In genomic region chr15:92922405-92923002, GRCh38 we compare ENCODE assay signal across 8 cellular contexts. TPM values are rescaled to one million over a fixed set of nuclear protein-coding genes. Genes with fewer than 3 reads are reported as not detected.
A peak's percentile ranks its signal among the peaks of the same experiment; 100 is the strongest.
DNase-seq lines count a peak whose midpoint lies in the region; ATAC-seq and TF ChIP-seq lines count a peak whose summit lies in the region.

No MANE protein-coding gene starts in this region.

- DNase-seq in dorsolateral prefrontal cortex: no peak
- no peak for DNase-seq in cerebellar nuclear complex (lab: John Stamatoyannopoulos, UW)
- DNase-seq in epidermal melanocyte (ENCODE audit: insufficient read length, low spot score): no peak
- DNase-seq in NK-92 (lab: John Stamatoyannopoulos, UW; ENCODE audit: unreplicated experiment): no peak

- peak; percentile 51 for ATAC-seq in GM18873 (IDR thresholded peaks at IDR 0.05; ENCODE audit: low FRiP score, unreplicated experiment)
- peak; percentile 37 for ATAC-seq in HG02973 (IDR thresholded peaks at IDR 0.05; ENCODE audit: unreplicated experiment)
- ATAC-seq in GM19395 (IDR thresholded peaks at IDR 0.05; ENCODE audit: unreplicated experiment): no peak

- peaks cover 0 to 19% (median 14%) of the 10 kb centered on the region in 3 donors for H3K36me3 ChIP-seq in skeletal muscle tissue (ENCODE audit: control insufficient read depth in 3 of 3, insufficient read depth in 3 of 3, low read length in 3 of 3)

- H3K4me3 ChIP-seq in dorsolateral prefrontal cortex (no peak overlapping the region), skeletal muscle tissue (ENCODE audit: low read length in 3 of 3) (no peak overlapping the region)

- H3K9ac ChIP-seq in skeletal muscle tissue (ENCODE audit: low read depth in 1 of 3, low read length in 3 of 3): no peak overlapping the region

- no peaks in the 10 kb centered on the region for H3K27me3 ChIP-seq in dorsolateral prefrontal cortex
- H3K27me3 ChIP-seq in skeletal muscle tissue (ENCODE audit: control insufficient read depth in 3 of 3, insufficient read depth in 3 of 3, low read length in 3 of 3): no peaks in the 10 kb centered on the region

- no peak for TF ChIP-seq CTCF in dorsolateral prefrontal cortex (IDR thresholded peaks at IDR 0.05 in 54 of 56, conservative IDR thresholded peaks at IDR 0.05 in 2 of 56; ENCODE audit: low read depth in 1 of 56, partially characterized antibody in 56 of 56)

- no peaks in the 10 kb centered on the region for H3K9me3 ChIP-seq in skeletal muscle tissue (ENCODE audit: control insufficient read depth in 3 of 3, low read length in 3 of 3)

- H3K4me1 ChIP-seq in skeletal muscle tissue (ENCODE audit: control insufficient read depth in 3 of 3, insufficient read depth in 3 of 3, low read length in 3 of 3): peaks cover 36 to 57% (median 50%) of the 10 kb centered on the region in 3 donors

- H3K27ac ChIP-seq in dorsolateral prefrontal cortex: peak overlapping the region in 48 of 59 donors; percentile 3 to 100 (median 46)
- peak overlapping the region; percentile 89 for H3K27ac ChIP-seq in skeletal muscle tissue (ENCODE audit: low read depth, low read length)

- intact Hi-C loops in dorsolateral prefrontal cortex (cut with DNase I): no loop called here

RNA-seq across cellular contexts. Expression of gene CHD2, which starts 22.4 kb away (rescaled TPM):
- total RNA-seq in dorsolateral prefrontal cortex: 100 to 1,000 TPM; 120 to 227 (median 167) TPM
- total RNA-seq in skeletal muscle tissue: 105 TPM
